8 cellular contexts compared by ENCODE assay signal in the genomic region with DNA sequence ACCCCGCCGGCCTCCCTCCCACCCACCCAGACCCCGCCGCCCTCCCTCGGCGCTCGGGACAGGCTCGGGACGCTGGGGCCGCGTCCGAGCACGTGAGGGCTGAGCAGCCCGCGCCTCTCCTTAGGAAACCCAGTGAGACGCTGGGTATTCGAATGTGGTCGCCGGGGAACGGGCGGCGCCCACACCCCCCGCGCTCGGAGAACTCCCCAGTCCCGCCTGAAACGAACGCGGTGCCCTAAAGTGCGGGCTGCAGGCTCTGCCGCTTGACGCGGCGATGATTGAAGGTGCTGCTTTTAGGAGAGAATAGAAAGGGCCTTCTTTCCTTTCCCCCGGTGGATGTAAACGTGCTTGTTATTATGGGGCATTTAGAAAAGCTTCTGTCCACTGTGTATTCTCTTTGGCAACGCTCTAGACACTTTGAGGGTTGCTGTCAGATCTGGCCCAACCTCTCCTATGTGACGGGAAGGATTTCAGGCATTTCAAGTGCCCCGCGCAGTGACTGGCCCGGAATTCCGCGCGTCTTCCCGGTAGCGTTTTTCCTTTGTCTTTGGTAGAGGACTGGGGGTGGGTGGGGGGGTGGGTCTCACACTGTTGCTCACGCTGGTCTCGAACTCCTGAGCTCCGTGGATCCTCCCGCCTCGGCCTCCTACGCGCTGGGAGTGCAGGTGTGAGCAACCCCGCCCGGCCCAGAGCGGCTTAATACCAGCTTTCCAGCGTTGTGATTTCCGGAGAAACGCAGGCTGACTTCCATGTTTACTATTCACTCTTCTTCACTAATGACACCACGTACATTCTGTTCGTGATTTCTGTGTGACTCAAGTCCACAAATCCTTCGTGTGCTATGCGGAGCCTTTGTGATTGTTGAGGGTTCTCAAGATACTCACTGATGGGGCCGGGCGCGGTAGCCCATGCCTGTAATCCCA. TPM values are rescaled to one million over a fixed set of nuclear protein-coding genes. Genes with fewer than 3 reads are reported as not detected.
A peak's percentile ranks its signal among the peaks of the same experiment; 100 is the strongest.
DNase-seq lines count a peak whose midpoint lies in the region; ATAC-seq and TF ChIP-seq lines count a peak whose summit lies in the region.

No MANE protein-coding gene starts in this region.

- TF ChIP-seq CTCF in neural crest cell (conservative IDR thresholded peaks at IDR 0.05) = no peak

- H3K27ac Mint-ChIP-seq in activated T-cell treated with anti-CD3 and anti-CD28 coated beads, Interleukin-2, amount 50 U/mL, for 24 hours = peak overlapping the region; percentile 85
- peak overlapping the region; percentile 93 for H3K27ac Mint-ChIP-seq in neural crest cell (ENCODE audit: unreplicated experiment)

- peak; percentile 45 for DNase-seq in COR-L47 (lab: John Stamatoyannopoulos, UW)
- peak; percentile 71 for DNase-seq in NCI-H2227 treated with DMSO at 0.1 percent for 48 hours (lab: John Stamatoyannopoulos, UW)
- DNase-seq in activated T-cell treated with anti-CD3 and anti-CD28 coated beads, Interleukin-2, amount 50 U/mL, for 24 hours = peak; percentile 71
- peak; percentile 32 for DNase-seq in fibroblast of gingiva (ENCODE audit: low read depth)
- peak; percentile 35 for DNase-seq in neural crest cell (ENCODE audit: low read depth, low spot score)

- H3K4me3 Mint-ChIP-seq in activated T-cell treated with anti-CD3 and anti-CD28 coated beads, Interleukin-2, amount 50 U/mL, for 24 hours = peak overlapping the region; percentile 76
- peak overlapping the region; percentile 93 for H3K4me3 Mint-ChIP-seq in neural crest cell

- H3K36me3 Mint-ChIP-seq in activated T-cell treated with anti-CD3 and anti-CD28 coated beads, Interleukin-2, amount 50 U/mL, for 24 hours (ENCODE audit: low read depth) = no peaks in the 10 kb centered on the region
- peaks cover 4% of the 10 kb centered on the region for H3K36me3 Mint-ChIP-seq in neural crest cell (ENCODE audit: low read depth)

- H3K9me3 Mint-ChIP-seq in activated T-cell treated with anti-CD3 and anti-CD28 coated beads, Interleukin-2, amount 50 U/mL, for 24 hours = no peaks in the 10 kb centered on the region
- no peaks in the 10 kb centered on the region for H3K9me3 Mint-ChIP-seq in neural crest cell

- H3K4me1 Mint-ChIP-seq in activated T-cell treated with anti-CD3 and anti-CD28 coated beads, Interleukin-2, amount 50 U/mL, for 24 hours (ENCODE audit: low read depth) = peaks cover 27% of the 10 kb centered on the region
- H3K4me1 Mint-ChIP-seq in neural crest cell = peaks cover 21% of the 10 kb centered on the region

- no peaks in the 10 kb centered on the region for H3K27me3 Mint-ChIP-seq in activated T-cell treated with anti-CD3 and anti-CD28 coated beads, Interleukin-2, amount 50 U/mL, for 24 hours
- peaks cover 12% of the 10 kb centered on the region for H3K27me3 Mint-ChIP-seq in neural crest cell (ENCODE audit: low read depth)

- ATAC-seq in GM21576 (IDR thresholded peaks at IDR 0.05; ENCODE audit: unreplicated experiment) (peak; percentile 15), HG02885 (IDR thresholded peaks at IDR 0.05; ENCODE audit: poor library complexity, unreplicated experiment) (no peak), HG03175 (IDR thresholded peaks at IDR 0.05; ENCODE audit: unreplicated experiment) (no peak)

RNA-seq across cellular contexts. Expression of gene FOXK2, which starts 21.8 kb away (rescaled TPM):
- 84.3 and 92.2 TPM in 2 replicates for total RNA-seq in neural crest cell

RNA-seq across cellular contexts. Expression of gene NARF, which starts 39.2 kb away (rescaled TPM):
- total RNA-seq in neural crest cell = 73.3 and 84.2 TPM in 2 replicates

RNA-seq across cellular contexts. Expression of gene CYBC1, which starts 47.2 kb away (rescaled TPM):
- 111 and 115 TPM in 2 replicates for total RNA-seq in neural crest cell
